33 cellular contexts compared by ENCODE assay signal in the genomic region with DNA sequence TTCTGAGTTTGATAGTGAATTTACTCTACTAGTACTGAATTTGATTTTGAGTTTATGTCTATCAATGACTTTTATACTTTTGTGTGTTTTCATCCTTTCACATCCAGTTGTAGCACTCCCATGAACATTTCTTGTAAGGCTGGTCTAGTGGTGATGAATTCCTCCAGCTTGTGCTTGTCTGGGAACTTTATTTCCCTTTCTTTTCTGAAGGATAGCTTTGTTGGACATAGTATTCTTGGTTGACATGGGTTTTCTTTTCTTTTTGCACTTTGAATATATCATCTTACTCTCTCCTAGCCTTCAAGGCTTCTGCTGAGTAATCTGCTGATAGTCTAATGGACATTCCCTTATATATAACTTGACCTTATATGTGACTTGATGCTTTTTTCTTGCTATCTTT. TPM values are rescaled to one million over a fixed set of nuclear protein-coding genes. Genes with fewer than 3 reads are reported as not detected.
"Had no signal": no experiment of that assay in that cellular context is flagged by ENCODE, and none has a peak within 500 bp of the region (broad histone marks: within the 10 kb centered on the region; RNA-seq: fewer than 3 reads in every experiment).

No MANE protein-coding gene starts in this region.

- H3K27ac ChIP-seq: adrenal gland, ascending aorta, cardiac muscle cell, VCaP had no signal

- H3K36me3 ChIP-seq: adrenal gland, ascending aorta, cardiac muscle cell had no signal

- H3K27me3 ChIP-seq: adrenal gland, ascending aorta, cardiac muscle cell had no signal

- H3K4me3 ChIP-seq: adrenal gland, ascending aorta, cardiac muscle cell had no signal

- DNase-seq: activated B cell treated with CpG ODN at 0.5 μM for 24 hours; activated CD4-positive, alpha-beta memory T cell treated with anti-CD3 and anti-CD28 coated beads for 36 hours; activated CD4-positive, alpha-beta T cell treated with anti-CD3 and anti-CD28 coated beads for 4 hours; activated CD4-positive, alpha-beta T cell treated with anti-CD3 and anti-CD28 coated beads, Interleukin-2, amount 10 ng/mL, durations not matched to agents 24 days and 14 days; activated CD4-positive, alpha-beta T cell treated with anti-CD3 and anti-CD28 coated beads, Interleukin-2, amount 50 U/mL, for 1 hour; activated CD4-positive, alpha-beta T cell treated with anti-CD3 and anti-CD28 coated beads, Interleukin-2, amount 50 U/mL, for 4 hours; activated CD4-positive, CD25-positive, alpha-beta regulatory T cell treated with anti-CD3 and anti-CD28 coated beads, Interleukin-2, amount 50 U/mL, for 72 hours; activated CD8-positive, alpha-beta memory T cell treated with anti-CD3 and anti-CD28 coated beads, Interleukin-2, amount 50 U/mL, for 4 hours; activated CD8-positive, alpha-beta T cell treated with anti-CD3 and anti-CD28 coated beads for 36 hours; activated effector memory CD4-positive, alpha-beta T cell treated with anti-CD3 and anti-CD28 coated beads, Interleukin-2, amount 50 U/mL, for 16 hours; activated gamma-delta T cell treated with Interleukin-2 at 50 U/mL for 16 hours; activated naive CD4-positive, alpha-beta T cell; activated naive CD4-positive, alpha-beta T cell treated with anti-CD3 and anti-CD28 coated beads for 36 hours; activated naive CD4-positive, alpha-beta T cell treated with anti-CD3 and anti-CD28 coated beads, Interleukin-2, amount 50 U/mL, for 16 hours; activated naive CD8-positive, alpha-beta T cell treated with anti-CD3 and anti-CD28 coated beads for 36 hours; activated T-cell treated with anti-CD3 and anti-CD28 coated beads for 4 hours; activated T-cell treated with anti-CD3 and anti-CD28 coated beads, Interleukin-2, amount 50 U/mL, for 1 hour; activated T-cell treated with anti-CD3 and anti-CD28 coated beads, Interleukin-2, amount 50 U/mL, for 4 hours; activated T-cell treated with anti-CD3 and anti-CD28 coated beads, Interleukin-2, amount 50 U/mL, for 72 hours; adrenal gland; amygdala; anterior cingulate cortex; caudate nucleus; cerebellar nuclear complex; T-helper 2 cell; T-helper 9 cell had no signal

- ATAC-seq: activated CD8-positive, alpha-beta T cell treated with anti-CD3 and anti-CD28 coated beads for 36 hours; activated naive CD4-positive, alpha-beta T cell treated with anti-CD3 and anti-CD28 coated beads, Interleukin-2, amount 50 U/mL, for 72 hours; activated T-cell treated with anti-CD3 and anti-CD28 coated beads, Interleukin-2, amount 50 U/mL, for 4 hours; activated T-cell treated with anti-CD3 and anti-CD28 coated beads, Interleukin-2, amount 50 U/mL, for 72 hours; activated T-helper 17 cell treated with anti-CD3 and anti-CD28 coated beads, Interleukin-2, amount 50 U/mL, for 72 hours had no signal

- H3K4me1 ChIP-seq: adrenal gland, ascending aorta had no signal

RNA-seq across cellular contexts. Expression of gene IL2, which starts 32.5 kb away (rescaled TPM):
- total RNA-seq: activated B cell treated with CpG ODN at 0.5 μM for 24 hours, ascending aorta, bronchial epithelial cell, cardiac muscle cell, chondrocyte had no signal
- polyA plus RNA-seq: adrenal gland, cardiac muscle cell had no signal
